8 cellular contexts compared by ENCODE assay signal in genomic region chr17:1186923-1187771, GRCh38. TPM values are rescaled to one million over a fixed set of nuclear protein-coding genes. Genes with fewer than 3 reads are reported as not detected.
A peak's percentile ranks its signal among the peaks of the same experiment; 100 is the strongest.
DNase-seq lines count a peak whose midpoint lies in the region; ATAC-seq and TF ChIP-seq lines count a peak whose summit lies in the region.

No MANE protein-coding gene starts in this region.

- H3K27ac ChIP-seq in psoas muscle = no peak overlapping the region

- intact Hi-C loops in left cardiac atrium (cut with DNase I) = loop anchor here (2.0 to 5.0 kb wide), 2 partner anchors 64 to 65 kb away; no protein-coding TSS in a partner anchor
- intact Hi-C loops in psoas muscle (cut with DNase I) = loop anchor here in 1 of 2 donors (1.0 kb wide), 1 partner anchor 64 kb away; no protein-coding TSS in a partner anchor

- peaks cover 0 to 11% (median 4%) of the 10 kb centered on the region in 3 donors for H3K27me3 ChIP-seq in psoas muscle (ENCODE audit: insufficient read depth in 3 of 3, low read length in 2 of 3)

- DNase-seq in EL (peak; percentile 84), T-helper 1 cell (peak; percentile 60 to 73 (median 67)), amygdala (lab: John Stamatoyannopoulos, UW) (peak in 52 of 56 donors; percentile 23 to 85 (median 60)), left cardiac atrium (peak; percentile 89), psoas muscle (peak; percentile 87 to 93), ureter (ENCODE audit: low spot score) (peak; percentile 85)

- no peaks in the 10 kb centered on the region for H3K36me3 ChIP-seq in psoas muscle (ENCODE audit: insufficient read depth in 1 of 2, low read depth in 1 of 2)

- 17 to 23% (median 18%) methylated on average over 32 to 34 of the region's 34 CpGs for WGBS in psoas muscle, 3 donors

- ATAC-seq in left cardiac atrium (peak; percentile 89 to 91), psoas muscle (peak; percentile 92 to 96 (median 94)), GM21515 (IDR thresholded peaks at IDR 0.05; ENCODE audit: unreplicated experiment) (no peak)

- TF ChIP-seq CTCF in LNCAP (IDR thresholded peaks at IDR 0.05) (peak; percentile 99), psoas muscle (IDR thresholded peaks at IDR 0.05) (peak; percentile 98)

- H3K9me3 ChIP-seq in psoas muscle = no peaks in the 10 kb centered on the region

- peaks cover 15% of the 10 kb centered on the region for H3K4me1 ChIP-seq in psoas muscle

- peak overlapping the region; percentile 24 for H3K4me3 ChIP-seq in psoas muscle

RNA-seq across cellular contexts. Expression of gene ABR, which starts 7.4 kb away (rescaled TPM):
- total RNA-seq in left cardiac atrium (100 to 1,000 TPM; 118 to 132 TPM), psoas muscle (10 to 100 TPM in 3 of 4 donors, 1 to 10 TPM in 1; 9.8 to 25.4 (median 16.2) TPM), ureter (207 TPM)
- 1 to 10 TPM; 5.8 to 8.5 (median 8.1) TPM for polyA plus RNA-seq in psoas muscle
